In the genomic region with DNA sequence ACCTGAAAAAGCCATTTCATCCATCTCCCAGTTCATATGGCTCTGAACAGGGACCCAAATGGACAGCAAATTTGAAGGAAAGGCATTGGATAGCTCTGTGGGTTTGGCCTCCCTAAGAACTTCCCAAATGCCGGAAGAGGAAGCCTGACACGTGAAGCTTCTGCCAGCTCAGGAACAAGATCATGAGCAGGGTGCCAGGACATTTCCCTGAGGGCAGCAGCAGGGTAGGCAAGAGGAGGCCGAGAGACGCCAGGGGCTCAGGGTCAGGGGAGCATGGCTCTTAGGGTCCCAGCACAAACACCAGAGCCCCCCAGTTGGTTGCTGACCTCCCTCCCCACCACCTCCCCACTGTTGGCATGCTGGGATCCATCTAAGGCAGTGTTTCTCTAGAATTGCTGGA, we compare ENCODE assay signal across 25 cellular contexts.
"Had no signal": no experiment of that assay in that cellular context is flagged by ENCODE, and none has a peak within 500 bp of the region (broad histone marks: within the 10 kb centered on the region; RNA-seq: fewer than 3 reads in every experiment).

No MANE protein-coding gene starts in this region.

- H3K36me3 ChIP-seq: breast epithelium, gastroesophageal sphincter, lower lobe of right lung, ovary, prostate gland, thoracic aorta, uterus had no signal

- H3K4me2 ChIP-seq: hepatocyte had no signal

- H2AFZ ChIP-seq: hepatocyte had no signal

- H3K4me1 ChIP-seq: breast epithelium, gastroesophageal sphincter, lower lobe of right lung, prostate gland, uterus had no signal

- DNase-seq: activated CD4-positive, alpha-beta memory T cell treated with anti-CD3 and anti-CD28 coated beads for 36 hours; activated CD4-positive, alpha-beta T cell treated with anti-CD3 and anti-CD28 coated beads, Interleukin-2, amount 10 ng/mL, durations not matched to agents 24 days and 14 days; activated CD4-positive, CD25-positive, alpha-beta regulatory T cell treated with anti-CD3 and anti-CD28 coated beads, Interleukin-2, amount 50 U/mL, for 72 hours; activated CD8-positive, alpha-beta memory T cell treated with anti-CD3 and anti-CD28 coated beads, Interleukin-2, amount 50 U/mL, for 4 hours; activated gamma-delta T cell treated with Interleukin-2 at 50 U/mL for 16 hours; activated naive CD4-positive, alpha-beta T cell treated with anti-CD3 and anti-CD28 coated beads, Interleukin-2, amount 50 U/mL, for 16 hours; activated T-cell treated with anti-CD3 and anti-CD28 coated beads, Interleukin-2, amount 50 U/mL, for 1 hour; dermis blood vessel endothelial cell; effector memory CD4-positive, alpha-beta T cell; erythroblast; lower lobe of right lung; mesenchymal stem cell; mucosa of descending colon; ovary; retina; stimulated activated CD4-positive, alpha-beta T cell treated with anti-CD3 and anti-CD28 coated beads, Interleukin-2, amount 100 ng/mL, for 48 hours; stimulated activated naive CD8-positive, alpha-beta T cell treated with anti-CD3 and anti-CD28 coated beads, Interleukin-15, Interleukin-2, amounts not matched to agents 100 U/mL and 50 U/mL, for 24 hours; T-helper 2 cell; uterus had no signal

- H3K27me3 ChIP-seq: ovary, uterus had no signal

- FAIRE-seq: colon had no signal

- H3K9me3 ChIP-seq: breast epithelium, lower lobe of right lung, mucosa of descending colon, ovary, prostate gland, thoracic aorta, uterus had no signal

- H3K27ac ChIP-seq: breast epithelium, gastroesophageal sphincter, hepatocyte, lower lobe of right lung, ovary, prostate gland, thoracic aorta, uterus had no signal

- H3K4me3 ChIP-seq: breast epithelium, gastroesophageal sphincter, hepatocyte, lower lobe of right lung, mucosa of descending colon, ovary, prostate gland, thoracic aorta, uterus had no signal

- ATAC-seq: gastroesophageal sphincter; lower lobe of right lung; mucosa of descending colon; stimulated activated naive CD8-positive, alpha-beta T cell treated with anti-CD3 and anti-CD28 coated beads, Interleukin-15, Interleukin-2, amounts not matched to agents 100 U/mL and 50 U/mL, for 24 hours had no signal

- H3K79me2 ChIP-seq: hepatocyte had no signal
